Comparison of ENCODE assay signal across 1 cellular context in the genomic region with DNA sequence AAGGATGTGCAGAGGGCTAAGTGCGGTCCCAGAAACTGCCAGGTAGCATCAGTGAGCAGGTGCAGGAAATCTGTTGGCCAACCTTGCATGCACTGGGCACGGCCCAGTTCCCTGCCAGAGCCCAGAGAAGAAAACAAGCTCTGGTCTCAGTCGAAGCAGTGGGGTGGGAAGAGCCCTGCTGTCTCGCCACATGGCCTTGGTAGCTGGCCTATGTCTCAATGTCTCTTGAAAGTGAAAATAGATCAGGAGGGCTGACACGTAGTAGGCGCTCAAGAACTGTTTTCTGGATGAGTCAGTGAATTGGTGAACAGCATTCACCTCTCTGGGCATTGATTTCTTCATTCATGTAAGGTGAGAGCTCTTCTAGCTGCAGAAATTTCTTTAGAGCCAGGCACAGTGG.
TF ChIP-seq lines count a peak whose summit lies in the region.

No MANE protein-coding gene starts in this region.

TF ChIP-seq in GM12878, 131 proteins besides CTCF, POLR2A, EP300 and RAD21:
- TF ChIP-seq, protein P1, sequence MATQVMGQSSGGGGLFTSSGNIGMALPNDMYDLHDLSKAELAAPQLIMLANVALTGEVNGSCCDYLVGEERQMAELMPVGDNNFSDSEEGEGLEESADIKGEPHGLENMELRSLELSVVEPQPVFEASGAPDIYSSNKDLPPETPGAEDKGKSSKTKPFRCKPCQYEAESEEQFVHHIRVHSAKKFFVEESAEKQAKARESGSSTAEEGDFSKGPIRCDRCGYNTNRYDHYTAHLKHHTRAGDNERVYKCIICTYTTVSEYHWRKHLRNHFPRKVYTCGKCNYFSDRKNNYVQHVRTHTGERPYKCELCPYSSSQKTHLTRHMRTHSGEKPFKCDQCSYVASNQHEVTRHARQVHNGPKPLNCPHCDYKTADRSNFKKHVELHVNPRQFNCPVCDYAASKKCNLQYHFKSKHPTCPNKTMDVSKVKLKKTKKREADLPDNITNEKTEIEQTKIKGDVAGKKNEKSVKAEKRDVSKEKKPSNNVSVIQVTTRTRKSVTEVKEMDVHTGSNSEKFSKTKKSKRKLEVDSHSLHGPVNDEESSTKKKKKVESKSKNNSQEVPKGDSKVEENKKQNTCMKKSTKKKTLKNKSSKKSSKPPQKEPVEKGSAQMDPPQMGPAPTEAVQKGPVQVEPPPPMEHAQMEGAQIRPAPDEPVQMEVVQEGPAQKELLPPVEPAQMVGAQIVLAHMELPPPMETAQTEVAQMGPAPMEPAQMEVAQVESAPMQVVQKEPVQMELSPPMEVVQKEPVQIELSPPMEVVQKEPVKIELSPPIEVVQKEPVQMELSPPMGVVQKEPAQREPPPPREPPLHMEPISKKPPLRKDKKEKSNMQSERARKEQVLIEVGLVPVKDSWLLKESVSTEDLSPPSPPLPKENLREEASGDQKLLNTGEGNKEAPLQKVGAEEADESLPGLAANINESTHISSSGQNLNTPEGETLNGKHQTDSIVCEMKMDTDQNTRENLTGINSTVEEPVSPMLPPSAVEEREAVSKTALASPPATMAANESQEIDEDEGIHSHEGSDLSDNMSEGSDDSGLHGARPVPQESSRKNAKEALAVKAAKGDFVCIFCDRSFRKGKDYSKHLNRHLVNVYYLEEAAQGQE (IDR thresholded peaks at IDR 0.05; ENCODE audit: low read depth, low read length) = no peak
- TF ChIP-seq ATF7 (IDR thresholded peaks at IDR 0.05; ENCODE audit: low read depth) (no peak), RB1 (IDR thresholded peaks at IDR 0.05; ENCODE audit: borderline replicate concordance) (no peak), MTA2 (IDR thresholded peaks at IDR 0.05; ENCODE audit: low read depth) (no peak), NR2C2 (IDR thresholded peaks at IDR 0.05; ENCODE audit: borderline replicate concordance, control insufficient read depth, insufficient read length, low read depth) (no peak), EED (IDR thresholded peaks at IDR 0.05; ENCODE audit: low read depth) (no peak), SRF (IDR thresholded peaks at IDR 0.05; ENCODE audit: low read depth in 2 of 2, low read length in 2 of 2) (no peak), MTA3 (IDR thresholded peaks at IDR 0.05; ENCODE audit: borderline replicate concordance, low read length) (no peak), BRCA1 (IDR thresholded peaks at IDR 0.05; ENCODE audit: low read depth, low read length) (no peak), YY1 (IDR thresholded peaks at IDR 0.05; ENCODE audit: low read depth, low read length) (no peak), IRF4 (IDR thresholded peaks at IDR 0.05; ENCODE audit: low read depth, low read length) (no peak), GATAD2B (conservative IDR thresholded peaks at IDR 0.05; ENCODE audit: low read depth) (no peak), FOXM1 (IDR thresholded peaks at IDR 0.05; ENCODE audit: low read depth, low read length) (no peak), BCL11A (IDR thresholded peaks at IDR 0.05; ENCODE audit: low read depth, low read length) (no peak)
- TF ChIP-seq, protein P2, sequence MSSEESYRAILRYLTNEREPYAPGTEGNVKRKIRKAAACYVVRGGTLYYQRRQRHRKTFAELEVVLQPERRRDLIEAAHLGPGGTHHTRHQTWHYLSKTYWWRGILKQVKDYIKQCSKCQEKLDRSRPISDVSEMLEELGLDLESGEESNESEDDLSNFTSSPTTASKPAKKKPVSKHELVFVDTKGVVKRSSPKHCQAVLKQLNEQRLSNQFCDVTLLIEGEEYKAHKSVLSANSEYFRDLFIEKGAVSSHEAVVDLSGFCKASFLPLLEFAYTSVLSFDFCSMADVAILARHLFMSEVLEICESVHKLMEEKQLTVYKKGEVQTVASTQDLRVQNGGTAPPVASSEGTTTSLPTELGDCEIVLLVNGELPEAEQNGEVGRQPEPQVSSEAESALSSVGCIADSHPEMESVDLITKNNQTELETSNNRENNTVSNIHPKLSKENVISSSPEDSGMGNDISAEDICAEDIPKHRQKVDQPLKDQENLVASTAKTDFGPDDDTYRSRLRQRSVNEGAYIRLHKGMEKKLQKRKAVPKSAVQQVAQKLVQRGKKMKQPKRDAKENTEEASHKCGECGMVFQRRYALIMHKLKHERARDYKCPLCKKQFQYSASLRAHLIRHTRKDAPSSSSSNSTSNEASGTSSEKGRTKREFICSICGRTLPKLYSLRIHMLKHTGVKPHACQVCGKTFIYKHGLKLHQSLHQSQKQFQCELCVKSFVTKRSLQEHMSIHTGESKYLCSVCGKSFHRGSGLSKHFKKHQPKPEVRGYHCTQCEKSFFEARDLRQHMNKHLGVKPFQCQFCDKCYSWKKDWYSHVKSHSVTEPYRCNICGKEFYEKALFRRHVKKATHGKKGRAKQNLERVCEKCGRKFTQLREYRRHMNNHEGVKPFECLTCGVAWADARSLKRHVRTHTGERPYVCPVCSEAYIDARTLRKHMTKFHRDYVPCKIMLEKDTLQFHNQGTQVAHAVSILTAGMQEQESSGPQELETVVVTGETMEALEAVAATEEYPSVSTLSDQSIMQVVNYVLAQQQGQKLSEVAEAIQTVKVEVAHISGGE (CRISPR knock-in tag; IDR thresholded peaks at IDR 0.05) = no peak
- TF ChIP-seq, protein P3, sequence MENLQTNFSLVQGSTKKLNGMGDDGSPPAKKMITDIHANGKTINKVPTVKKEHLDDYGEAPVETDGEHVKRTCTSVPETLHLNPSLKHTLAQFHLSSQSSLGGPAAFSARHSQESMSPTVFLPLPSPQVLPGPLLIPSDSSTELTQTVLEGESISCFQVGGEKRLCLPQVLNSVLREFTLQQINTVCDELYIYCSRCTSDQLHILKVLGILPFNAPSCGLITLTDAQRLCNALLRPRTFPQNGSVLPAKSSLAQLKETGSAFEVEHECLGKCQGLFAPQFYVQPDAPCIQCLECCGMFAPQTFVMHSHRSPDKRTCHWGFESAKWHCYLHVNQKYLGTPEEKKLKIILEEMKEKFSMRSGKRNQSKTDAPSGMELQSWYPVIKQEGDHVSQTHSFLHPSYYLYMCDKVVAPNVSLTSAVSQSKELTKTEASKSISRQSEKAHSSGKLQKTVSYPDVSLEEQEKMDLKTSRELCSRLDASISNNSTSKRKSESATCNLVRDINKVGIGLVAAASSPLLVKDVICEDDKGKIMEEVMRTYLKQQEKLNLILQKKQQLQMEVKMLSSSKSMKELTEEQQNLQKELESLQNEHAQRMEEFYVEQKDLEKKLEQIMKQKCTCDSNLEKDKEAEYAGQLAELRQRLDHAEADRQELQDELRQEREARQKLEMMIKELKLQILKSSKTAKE (IDR thresholded peaks at IDR 0.05; ENCODE audit: low read depth, poor library complexity, severe bottlenecking) = no peak
